ENCODE assay signal across 15 cellular contexts in genomic region chr9:33155393-33155792, GRCh38. TPM values are rescaled to one million over a fixed set of nuclear protein-coding genes. Genes with fewer than 3 reads are reported as not detected.
DNase-seq lines count a peak whose midpoint lies in the region; ATAC-seq, FAIRE-seq and TF ChIP-seq lines count a peak whose summit lies in the region.
"Had no signal": no experiment of that assay in that cellular context is flagged by ENCODE, and none has a peak within 500 bp of the region (broad histone marks: within the 10 kb centered on the region; RNA-seq: fewer than 3 reads in every experiment).

No MANE protein-coding gene starts in this region.

- peak overlapping the region; percentile 82; the same call in 1 of the 2 replicates for H3K27ac ChIP-seq in SK-N-MC
- peak overlapping the region in 3 of 4 donors; percentile 1 to 57 (median 7) for H3K27ac ChIP-seq in esophagus squamous epithelium
- H3K27ac ChIP-seq: suprapubic skin had no signal

- H3K9me3 ChIP-seq in SK-N-MC (ENCODE audit: low read depth, low read length) (no peaks in the 10 kb centered on the region), esophagus squamous epithelium (no peaks in the 10 kb centered on the region)
- H3K9me3 ChIP-seq: suprapubic skin had no signal

- H3K36me3 ChIP-seq in SK-N-MC (ENCODE audit: insufficient read depth, low read length) (no peaks in the 10 kb centered on the region), esophagus squamous epithelium (no peaks in the 10 kb centered on the region)
- H3K36me3 ChIP-seq: suprapubic skin had no signal

- no peak for ATAC-seq in stimulated activated effector memory CD8-positive, alpha-beta T cell treated with anti-CD3 and anti-CD28 coated beads, Interleukin-12 subunit alpha, Interleukin-12 subunit beta, amount 100 ng/mL, for 72 hours

- peaks cover 39% of the 10 kb centered on the region for H3K36me3 Mint-ChIP-seq in stimulated activated effector memory CD8-positive, alpha-beta T cell treated with anti-CD3 and anti-CD28 coated beads, Interleukin-12 subunit alpha, Interleukin-12 subunit beta, amount 100 ng/mL, for 72 hours

- H3K4me1 ChIP-seq in esophagus squamous epithelium, result peaks cover 37 to 100% (median 55%) of the 10 kb centered on the region in 3 donors

- no peak for TF ChIP-seq POLR2A in esophagus squamous epithelium (IDR thresholded peaks at IDR 0.05)

- H3K4me1 Mint-ChIP-seq in stimulated activated effector memory CD8-positive, alpha-beta T cell treated with anti-CD3 and anti-CD28 coated beads, Interleukin-12 subunit alpha, Interleukin-12 subunit beta, amount 100 ng/mL, for 72 hours, result peaks cover 88% of the 10 kb centered on the region

- TF ChIP-seq CTCF in esophagus squamous epithelium (IDR thresholded peaks at IDR 0.05), result no peak
- no peak for TF ChIP-seq CTCF in D721Med (IDR thresholded peaks at IDR 0.05; ENCODE audit: insufficient read depth, missing control alignments)

- FAIRE-seq in D721Med (lab: Jason Lieb, UNC), result no peak

- peaks cover 3% of the 10 kb centered on the region for H3K9me3 Mint-ChIP-seq in stimulated activated effector memory CD8-positive, alpha-beta T cell treated with anti-CD3 and anti-CD28 coated beads, Interleukin-12 subunit alpha, Interleukin-12 subunit beta, amount 100 ng/mL, for 72 hours

- peak overlapping the region; percentile 92 for H3K27ac Mint-ChIP-seq in stimulated activated effector memory CD8-positive, alpha-beta T cell treated with anti-CD3 and anti-CD28 coated beads, Interleukin-12 subunit alpha, Interleukin-12 subunit beta, amount 100 ng/mL, for 72 hours

- peak; percentile 43 for DNase-seq in activated CD8-positive, alpha-beta memory T cell treated with anti-CD3 and anti-CD28 coated beads for 24 hours
- DNase-seq in activated CD8-positive, alpha-beta memory T cell treated with anti-CD3 and anti-CD28 coated beads, Interleukin-2, amount 50 U/mL, for 4 hours, result no peak
- DNase-seq in SK-N-MC (ENCODE audit: low read depth, low spot score) (no peak), esophagus squamous epithelium (lab: John Stamatoyannopoulos, UW) (no peak), D721Med (ENCODE audit: insufficient read length, low spot score) (no peak)
- no peak for DNase-seq in stimulated activated effector memory CD8-positive, alpha-beta T cell treated with anti-CD3 and anti-CD28 coated beads, Interleukin-12 subunit alpha, Interleukin-12 subunit beta, amount 100 ng/mL, for 72 hours (ENCODE audit: low spot score in 2 of 2)
- DNase-seq in activated CD4-positive, CD25-positive, alpha-beta regulatory T cell (lab: John Stamatoyannopoulos, UW), result no peak
- DNase-seq in activated CD4-positive, alpha-beta T cell treated with anti-CD3 and anti-CD28 coated beads for 1 hour, result no peak
- DNase-seq: activated gamma-delta T cell treated with Interleukin-2 at 50 U/mL for 16 hours; dermis blood vessel endothelial cell; foreskin fibroblast; GF-D8; NCI-H146; stimulated activated CD4-positive, alpha-beta T cell treated with anti-CD3 and anti-CD28 coated beads, Interleukin-4, amount 100 ng/mL, for 24 hours had no signal

- WGBS in esophagus squamous epithelium, 2 donors, result 67 to 74% methylated on average over 4 of the region's 4 CpGs

- no peaks in the 10 kb centered on the region for H3K27me3 ChIP-seq in esophagus squamous epithelium
- H3K27me3 ChIP-seq: suprapubic skin had no signal

- intact Hi-C loops in esophagus squamous epithelium (cut with DNase I), result no loop called here

- H3K4me3 ChIP-seq in SK-N-MC (no peak overlapping the region), esophagus squamous epithelium (no peak overlapping the region)
- H3K4me3 ChIP-seq: suprapubic skin had no signal

- no peak overlapping the region for H3K9ac ChIP-seq in SK-N-MC (ENCODE audit: insufficient read length)

- H3K4me3 Mint-ChIP-seq in stimulated activated effector memory CD8-positive, alpha-beta T cell treated with anti-CD3 and anti-CD28 coated beads, Interleukin-12 subunit alpha, Interleukin-12 subunit beta, amount 100 ng/mL, for 72 hours, result peak overlapping the region; percentile 8

RNA-seq across cellular contexts. Expression of gene B4GALT1, which starts 11.7 kb away (rescaled TPM):
- total RNA-seq in esophagus squamous epithelium, result 10 to 100 TPM; 42.3 to 60.4 (median 47.9) TPM
